ENCODE assay signal across 1 cellular context in genomic region chr4:122700178-122700725, GRCh38.
TF ChIP-seq lines count a peak whose summit lies in the region.

No MANE protein-coding gene starts in this region.

TF ChIP-seq in K562, 482 proteins besides CTCF, POLR2A, EP300 and RAD21 (continued from another document and continues in another):
- TF ChIP-seq, protein P1, sequence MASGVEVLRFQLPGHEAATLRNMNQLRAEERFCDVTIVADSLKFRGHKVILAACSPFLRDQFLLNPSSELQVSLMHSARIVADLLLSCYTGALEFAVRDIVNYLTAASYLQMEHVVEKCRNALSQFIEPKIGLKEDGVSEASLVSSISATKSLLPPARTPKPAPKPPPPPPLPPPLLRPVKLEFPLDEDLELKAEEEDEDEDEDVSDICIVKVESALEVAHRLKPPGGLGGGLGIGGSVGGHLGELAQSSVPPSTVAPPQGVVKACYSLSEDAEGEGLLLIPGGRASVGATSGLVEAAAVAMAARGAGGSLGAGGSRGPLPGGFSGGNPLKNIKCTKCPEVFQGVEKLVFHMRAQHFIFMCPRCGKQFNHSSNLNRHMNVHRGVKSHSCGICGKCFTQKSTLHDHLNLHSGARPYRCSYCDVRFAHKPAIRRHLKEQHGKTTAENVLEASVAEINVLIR (CRISPR knock-in tag; IDR thresholded peaks at IDR 0.05), result no peak
- TF ChIP-seq ZBTB8A (IDR thresholded peaks at IDR 0.05; ENCODE audit: partially characterized antibody) (no peak), SAFB2 (IDR thresholded peaks at IDR 0.05; ENCODE audit: borderline replicate concordance, low read depth, low read length, severe bottlenecking) (no peak), NR2F6 (CRISPR knock-in tag; IDR thresholded peaks at IDR 0.05) (no peak), RBM39 (optimal IDR thresholded peaks at IDR 0.05; ENCODE audit: low read depth, low read length) (no peak), POLR2AphosphoS2 (IDR thresholded peaks at IDR 0.05; ENCODE audit: low read length) (no peak), STAT5A (IDR thresholded peaks at IDR 0.05; ENCODE audit: borderline replicate concordance, low read length) (no peak; the same call in 1 of the 2 replicates), ZNF778 (CRISPR knock-in tag; IDR thresholded peaks at IDR 0.05) (no peak), ETV5 (CRISPR knock-in tag; IDR thresholded peaks at IDR 0.05; ENCODE audit: low read depth) (peak; percentile 52; the same call in 1 of the 2 replicates), TSC22D4 (tag; IDR thresholded peaks at IDR 0.05) (no peak), CBFB (CRISPR knock-in tag; IDR thresholded peaks at IDR 0.05) (no peak), DACH1 (IDR thresholded peaks at IDR 0.05; ENCODE audit: partially characterized antibody) (peak; percentile 46), ZNF766 (CRISPR knock-in tag; conservative IDR thresholded peaks at IDR 0.05) (peak; percentile 83; the same call in 1 of the 2 replicates), TAL1 (IDR thresholded peaks at IDR 0.05) (no peak), IRF2 (CRISPR knock-in tag; IDR thresholded peaks at IDR 0.05) (no peak), CXXC5 (CRISPR knock-in tag; IDR thresholded peaks at IDR 0.05) (peak; percentile 38), JUND (IDR thresholded peaks at IDR 0.05; ENCODE audit: borderline replicate concordance, low read depth, low read length) (peak; percentile 69), JUND (tag; IDR thresholded peaks at IDR 0.05; ENCODE audit: borderline replicate concordance, low read depth, low read length) (no peak), ZNF133 (CRISPR knock-in tag; IDR thresholded peaks at IDR 0.05) (no peak), ZNF280A (IDR thresholded peaks at IDR 0.05; ENCODE audit: low read depth, partially characterized antibody) (no peak), RCOR1 (IDR thresholded peaks at IDR 0.05; ENCODE audit: borderline replicate concordance in 1 of 2, low read depth in 2 of 2, low read length in 2 of 2) (peak in 1 of 2 experiments; percentile 87; a peak in 2 of 4 replicates), SP1 (CRISPR knock-in tag; IDR thresholded peaks at IDR 0.05) (no peak), EP400 (IDR thresholded peaks at IDR 0.05) (peak; percentile 42; the same call in 1 of the 2 replicates), HDAC1 (IDR thresholded peaks at IDR 0.05) (peak in 1 of 2 experiments; percentile 56; a peak in 1 of 4 replicates), HBP1 (CRISPR knock-in tag; IDR thresholded peaks at IDR 0.05) (no peak), POLR2H (tag; IDR thresholded peaks at IDR 0.05; ENCODE audit: low read depth) (peak; percentile 77), MCM5 (IDR thresholded peaks at IDR 0.05; ENCODE audit: low read depth) (no peak), ZNF561 (CRISPR knock-in tag; conservative IDR thresholded peaks at IDR 0.05) (no peak), GABPA (tag; conservative IDR thresholded peaks at IDR 0.05; ENCODE audit: low read depth) (no peak; the same call in 1 of the 2 replicates), SIRT6 (IDR thresholded peaks at IDR 0.05; ENCODE audit: low read depth, low read length) (no peak), BACH1 (tag; IDR thresholded peaks at IDR 0.05) (no peak), ZNF75A (CRISPR knock-in tag; IDR thresholded peaks at IDR 0.05) (no peak), TSHZ1 (CRISPR knock-in tag; IDR thresholded peaks at IDR 0.05) (no peak), SAP30 (IDR thresholded peaks at IDR 0.05; ENCODE audit: borderline replicate concordance, insufficient read depth, low read depth, low read length, poor library complexity, severe bottlenecking) (no peak), LARP7 (IDR thresholded peaks at IDR 0.05) (no peak), FOXP1 (CRISPR knock-in tag; IDR thresholded peaks at IDR 0.05) (peak; percentile 56; the same call in 1 of the 2 replicates), TAF1 (IDR thresholded peaks at IDR 0.05; ENCODE audit: control insufficient read depth, extremely low read depth, insufficient read depth, low read length, severe bottlenecking) (peak; percentile 43), BDP1 (IDR thresholded peaks at IDR 0.05; ENCODE audit: insufficient read depth, insufficient read length) (no peak), NFE2L1 (tag; IDR thresholded peaks at IDR 0.05; ENCODE audit: borderline replicate concordance, low read depth) (no peak), TEAD4 (IDR thresholded peaks at IDR 0.05; ENCODE audit: low read length) (peak; percentile 51; the same call in 1 of the 2 replicates), TEAD4 (CRISPR knock-in tag; IDR thresholded peaks at IDR 0.05; ENCODE audit: borderline replicate concordance) (no peak), ERF (CRISPR knock-in tag; IDR thresholded peaks at IDR 0.05) (no peak)
- TF ChIP-seq, protein P2, sequence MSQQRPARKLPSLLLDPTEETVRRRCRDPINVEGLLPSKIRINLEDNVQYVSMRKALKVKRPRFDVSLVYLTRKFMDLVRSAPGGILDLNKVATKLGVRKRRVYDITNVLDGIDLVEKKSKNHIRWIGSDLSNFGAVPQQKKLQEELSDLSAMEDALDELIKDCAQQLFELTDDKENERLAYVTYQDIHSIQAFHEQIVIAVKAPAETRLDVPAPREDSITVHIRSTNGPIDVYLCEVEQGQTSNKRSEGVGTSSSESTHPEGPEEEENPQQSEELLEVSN (IDR thresholded peaks at IDR 0.05; ENCODE audit: borderline replicate concordance in 1 of 2, extremely low read depth in 1 of 2, insufficient read depth in 1 of 2, insufficient read length in 1 of 2, low read depth in 1 of 2, low read length in 1 of 2, poor library complexity in 1 of 2, severe bottlenecking in 1 of 2), result peak; percentile 29 to 45
- TF ChIP-seq, protein P3, sequence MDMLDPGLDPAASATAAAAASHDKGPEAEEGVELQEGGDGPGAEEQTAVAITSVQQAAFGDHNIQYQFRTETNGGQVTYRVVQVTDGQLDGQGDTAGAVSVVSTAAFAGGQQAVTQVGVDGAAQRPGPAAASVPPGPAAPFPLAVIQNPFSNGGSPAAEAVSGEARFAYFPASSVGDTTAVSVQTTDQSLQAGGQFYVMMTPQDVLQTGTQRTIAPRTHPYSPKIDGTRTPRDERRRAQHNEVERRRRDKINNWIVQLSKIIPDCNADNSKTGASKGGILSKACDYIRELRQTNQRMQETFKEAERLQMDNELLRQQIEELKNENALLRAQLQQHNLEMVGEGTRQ (CRISPR knock-in tag; IDR thresholded peaks at IDR 0.05), result peak; percentile 93
- TF ChIP-seq, protein P4, sequence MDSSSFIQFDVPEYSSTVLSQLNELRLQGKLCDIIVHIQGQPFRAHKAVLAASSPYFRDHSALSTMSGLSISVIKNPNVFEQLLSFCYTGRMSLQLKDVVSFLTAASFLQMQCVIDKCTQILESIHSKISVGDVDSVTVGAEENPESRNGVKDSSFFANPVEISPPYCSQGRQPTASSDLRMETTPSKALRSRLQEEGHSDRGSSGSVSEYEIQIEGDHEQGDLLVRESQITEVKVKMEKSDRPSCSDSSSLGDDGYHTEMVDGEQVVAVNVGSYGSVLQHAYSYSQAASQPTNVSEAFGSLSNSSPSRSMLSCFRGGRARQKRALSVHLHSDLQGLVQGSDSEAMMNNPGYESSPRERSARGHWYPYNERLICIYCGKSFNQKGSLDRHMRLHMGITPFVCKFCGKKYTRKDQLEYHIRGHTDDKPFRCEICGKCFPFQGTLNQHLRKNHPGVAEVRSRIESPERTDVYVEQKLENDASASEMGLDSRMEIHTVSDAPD (CRISPR knock-in tag; IDR thresholded peaks at IDR 0.05), result no peak
- TF ChIP-seq, protein P5, sequence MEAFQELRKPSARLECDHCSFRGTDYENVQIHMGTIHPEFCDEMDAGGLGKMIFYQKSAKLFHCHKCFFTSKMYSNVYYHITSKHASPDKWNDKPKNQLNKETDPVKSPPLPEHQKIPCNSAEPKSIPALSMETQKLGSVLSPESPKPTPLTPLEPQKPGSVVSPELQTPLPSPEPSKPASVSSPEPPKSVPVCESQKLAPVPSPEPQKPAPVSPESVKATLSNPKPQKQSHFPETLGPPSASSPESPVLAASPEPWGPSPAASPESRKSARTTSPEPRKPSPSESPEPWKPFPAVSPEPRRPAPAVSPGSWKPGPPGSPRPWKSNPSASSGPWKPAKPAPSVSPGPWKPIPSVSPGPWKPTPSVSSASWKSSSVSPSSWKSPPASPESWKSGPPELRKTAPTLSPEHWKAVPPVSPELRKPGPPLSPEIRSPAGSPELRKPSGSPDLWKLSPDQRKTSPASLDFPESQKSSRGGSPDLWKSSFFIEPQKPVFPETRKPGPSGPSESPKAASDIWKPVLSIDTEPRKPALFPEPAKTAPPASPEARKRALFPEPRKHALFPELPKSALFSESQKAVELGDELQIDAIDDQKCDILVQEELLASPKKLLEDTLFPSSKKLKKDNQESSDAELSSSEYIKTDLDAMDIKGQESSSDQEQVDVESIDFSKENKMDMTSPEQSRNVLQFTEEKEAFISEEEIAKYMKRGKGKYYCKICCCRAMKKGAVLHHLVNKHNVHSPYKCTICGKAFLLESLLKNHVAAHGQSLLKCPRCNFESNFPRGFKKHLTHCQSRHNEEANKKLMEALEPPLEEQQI (IDR thresholded peaks at IDR 0.05), result no peak
- TF ChIP-seq, protein P6, sequence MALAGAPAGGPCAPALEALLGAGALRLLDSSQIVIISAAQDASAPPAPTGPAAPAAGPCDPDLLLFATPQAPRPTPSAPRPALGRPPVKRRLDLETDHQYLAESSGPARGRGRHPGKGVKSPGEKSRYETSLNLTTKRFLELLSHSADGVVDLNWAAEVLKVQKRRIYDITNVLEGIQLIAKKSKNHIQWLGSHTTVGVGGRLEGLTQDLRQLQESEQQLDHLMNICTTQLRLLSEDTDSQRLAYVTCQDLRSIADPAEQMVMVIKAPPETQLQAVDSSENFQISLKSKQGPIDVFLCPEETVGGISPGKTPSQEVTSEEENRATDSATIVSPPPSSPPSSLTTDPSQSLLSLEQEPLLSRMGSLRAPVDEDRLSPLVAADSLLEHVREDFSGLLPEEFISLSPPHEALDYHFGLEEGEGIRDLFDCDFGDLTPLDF (CRISPR knock-in tag; IDR thresholded peaks at IDR 0.05), result no peak
- TF ChIP-seq, protein P7, sequence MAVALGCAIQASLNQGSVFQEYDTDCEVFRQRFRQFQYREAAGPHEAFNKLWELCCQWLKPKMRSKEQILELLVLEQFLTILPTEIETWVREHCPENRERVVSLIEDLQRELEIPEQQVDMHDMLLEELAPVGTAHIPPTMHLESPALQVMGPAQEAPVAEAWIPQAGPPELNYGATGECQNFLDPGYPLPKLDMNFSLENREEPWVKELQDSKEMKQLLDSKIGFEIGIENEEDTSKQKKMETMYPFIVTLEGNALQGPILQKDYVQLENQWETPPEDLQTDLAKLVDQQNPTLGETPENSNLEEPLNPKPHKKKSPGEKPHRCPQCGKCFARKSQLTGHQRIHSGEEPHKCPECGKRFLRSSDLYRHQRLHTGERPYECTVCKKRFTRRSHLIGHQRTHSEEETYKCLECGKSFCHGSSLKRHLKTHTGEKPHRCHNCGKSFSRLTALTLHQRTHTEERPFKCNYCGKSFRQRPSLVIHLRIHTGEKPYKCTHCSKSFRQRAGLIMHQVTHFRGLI (CRISPR knock-in tag; IDR thresholded peaks at IDR 0.05), result no peak
- TF ChIP-seq, protein P8, sequence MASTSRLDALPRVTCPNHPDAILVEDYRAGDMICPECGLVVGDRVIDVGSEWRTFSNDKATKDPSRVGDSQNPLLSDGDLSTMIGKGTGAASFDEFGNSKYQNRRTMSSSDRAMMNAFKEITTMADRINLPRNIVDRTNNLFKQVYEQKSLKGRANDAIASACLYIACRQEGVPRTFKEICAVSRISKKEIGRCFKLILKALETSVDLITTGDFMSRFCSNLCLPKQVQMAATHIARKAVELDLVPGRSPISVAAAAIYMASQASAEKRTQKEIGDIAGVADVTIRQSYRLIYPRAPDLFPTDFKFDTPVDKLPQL (IDR thresholded peaks at IDR 0.05; ENCODE audit: extremely low read depth, insufficient read length), result no peak
